2 cellular contexts compared by ENCODE assay signal in genomic region chr21:36103434-36103833, GRCh38.
TF ChIP-seq lines count a peak whose summit lies in the region.

No MANE protein-coding gene starts in this region.

TF ChIP-seq in GM23338, 12 proteins besides CTCF, POLR2A, EP300 and RAD21 (continued from another document):
- TF ChIP-seq ZNF331 (CRISPR knock-in tag; IDR thresholded peaks at IDR 0.05; ENCODE audit: low read depth) = no peak
- no peak for TF ChIP-seq ETS1 (IDR thresholded peaks at IDR 0.05)
- no peak for TF ChIP-seq REST (IDR thresholded peaks at IDR 0.05; ENCODE audit: unreplicated experiment)
- TF ChIP-seq ZNF462 (CRISPR knock-in tag; IDR thresholded peaks at IDR 0.05) = no peak

TF ChIP-seq in WTC11, 78 proteins besides CTCF, POLR2A, EP300 and RAD21:
- TF ChIP-seq USF1 (CRISPR knock-in tag; IDR thresholded peaks at IDR 0.05) (no peak), ZNF423 (CRISPR knock-in tag; IDR thresholded peaks at IDR 0.05) (no peak), CBFB (CRISPR knock-in tag; IDR thresholded peaks at IDR 0.05; ENCODE audit: low read depth) (no peak), ZNF232 (CRISPR knock-in tag; IDR thresholded peaks at IDR 0.05) (no peak), PREB (CRISPR knock-in tag; IDR thresholded peaks at IDR 0.05; ENCODE audit: borderline replicate concordance) (no peak), MXD4 (CRISPR knock-in tag; IDR thresholded peaks at IDR 0.05; ENCODE audit: borderline replicate concordance) (no peak), ZNF416 (CRISPR knock-in tag; IDR thresholded peaks at IDR 0.05) (no peak), RORB (CRISPR knock-in tag; IDR thresholded peaks at IDR 0.05) (no peak), NFATC4 (CRISPR knock-in tag; IDR thresholded peaks at IDR 0.05) (no peak), ELF4 (CRISPR knock-in tag; IDR thresholded peaks at IDR 0.05; ENCODE audit: low read depth) (no peak)
TF ChIP-seq in WTC11: peak in this region for 0.
